ENCODE assay signal across 10 cellular contexts in the genomic region with DNA sequence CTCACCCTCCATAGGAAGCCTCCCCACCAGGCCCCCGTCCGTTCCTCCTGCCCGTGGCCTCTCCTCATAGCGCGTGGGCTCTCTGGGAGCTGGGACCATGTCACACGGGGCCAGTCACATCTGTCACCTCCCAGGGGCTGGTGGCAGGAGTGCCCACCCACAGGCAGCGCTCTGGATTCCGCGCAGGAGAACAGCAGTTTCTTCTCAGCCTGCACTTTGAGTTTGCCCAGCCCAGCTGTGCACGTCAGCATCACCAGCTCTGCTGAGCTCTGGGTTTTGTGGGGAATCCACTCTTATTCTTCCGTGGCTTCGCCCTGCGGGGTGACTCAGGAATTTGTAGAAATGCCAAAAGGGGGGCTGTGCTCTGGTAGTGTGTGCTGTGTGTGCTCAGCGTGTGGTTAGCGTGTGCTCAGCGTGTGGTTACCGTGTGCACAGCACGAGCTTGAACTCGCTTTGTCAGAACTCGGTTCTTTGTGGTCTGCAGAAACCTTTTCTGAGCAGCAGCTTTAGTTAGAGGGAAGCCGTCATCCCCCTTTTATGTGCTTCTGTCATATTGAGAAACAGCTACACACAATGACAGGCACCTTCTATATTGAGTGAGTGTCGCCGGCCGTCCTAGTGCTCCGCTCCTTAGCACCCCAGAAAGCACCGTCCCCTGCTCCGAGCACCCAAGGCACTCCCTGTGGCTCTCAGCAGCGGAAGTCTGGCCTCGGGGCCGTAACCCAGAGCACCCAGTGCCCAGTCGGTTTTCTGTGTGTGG. TPM values are rescaled to one million over a fixed set of nuclear protein-coding genes. Genes with fewer than 3 reads are reported as not detected.
DNase-seq lines count a peak whose midpoint lies in the region.
"Had no signal": no experiment of that assay in that cellular context is flagged by ENCODE, and none has a peak within 500 bp of the region (broad histone marks: within the 10 kb centered on the region; RNA-seq: fewer than 3 reads in every experiment).

No MANE protein-coding gene starts in this region.

- no peak overlapping the region for H3K9ac ChIP-seq in mesenchymal stem cell (ENCODE audit: low read length)

- H2BK5ac ChIP-seq in mesenchymal stem cell (ENCODE audit: low read depth, low read length, poor library complexity, severe bottlenecking), result no peak overlapping the region

- no peak overlapping the region for H2AFZ ChIP-seq in mesenchymal stem cell (ENCODE audit: low read depth, low read length)

- no peak overlapping the region for H2AK5ac ChIP-seq in mesenchymal stem cell (ENCODE audit: low read length, severe bottlenecking)

- no peak overlapping the region for H3K4me2 ChIP-seq in mesenchymal stem cell (ENCODE audit: low read length, poor library complexity, severe bottlenecking)

- peaks cover 49% of the 10 kb centered on the region for H3K79me1 ChIP-seq in mesenchymal stem cell (replicated peaks; ENCODE audit: low read length, poor library complexity, severe bottlenecking)

- H4K91ac ChIP-seq in mesenchymal stem cell (ENCODE audit: low read length), result no peak overlapping the region

- no peak overlapping the region for H3K18ac ChIP-seq in mesenchymal stem cell (ENCODE audit: low read depth in 1 of 2, low read length in 2 of 2)

- WGBS in mesenchymal stem cell, result 95% methylated on average over 31 of the region's 31 CpGs

- H3K27me3 ChIP-seq in mesenchymal stem cell (ENCODE audit: control insufficient read depth in 1 of 2, insufficient read depth in 1 of 2, low read length in 2 of 2), result peaks cover 0 to 7% of the 10 kb centered on the region in 2 experiments

- no peak overlapping the region for H2BK15ac ChIP-seq in mesenchymal stem cell (ENCODE audit: low read depth, poor library complexity, severe bottlenecking)

- H3K23ac ChIP-seq in mesenchymal stem cell (ENCODE audit: low read length in 2 of 2), result no peak overlapping the region

- no peak overlapping the region for H3K14ac ChIP-seq in mesenchymal stem cell (ENCODE audit: low read length in 2 of 2)

- no peak overlapping the region for H2BK120ac ChIP-seq in mesenchymal stem cell (ENCODE audit: low read depth, low read length)

- no peak overlapping the region for H3K4me3 ChIP-seq in mesenchymal stem cell (ENCODE audit: insufficient read depth in 1 of 2, low read depth in 1 of 2, low read length in 2 of 2)

- H2BK12ac ChIP-seq in mesenchymal stem cell (ENCODE audit: low read length in 2 of 2), result no peak overlapping the region

- peaks cover 30% of the 10 kb centered on the region for H3K4me1 ChIP-seq in mesenchymal stem cell (ENCODE audit: control insufficient read depth, insufficient read depth, low read depth, low read length)

- peak; percentile 87 for DNase-seq in activated CD8-positive, alpha-beta memory T cell treated with anti-CD3 and anti-CD28 coated beads for 24 hours
- DNase-seq in effector CD8-positive, alpha-beta T cell (lab: John Stamatoyannopoulos, UW), result peak; percentile 33
- peak; percentile 68 for DNase-seq in stimulated activated CD8-positive, alpha-beta memory T cell treated with anti-CD3 and anti-CD28 coated beads, Interleukin-12 subunit alpha, Interleukin-12 subunit beta, amount 100 ng/mL, for 4 hours (ENCODE audit: low read depth)
- DNase-seq in NCI-H345 (lab: John Stamatoyannopoulos, UW), result no peak
- no peak for DNase-seq in NCI-H146 treated with DMSO at 0.1 percent for 48 hours (lab: John Stamatoyannopoulos, UW; ENCODE audit: unreplicated experiment)
- DNase-seq in midbrain (lab: John Stamatoyannopoulos, UW), result no peak
- DNase-seq in mesenchymal stem cell, result no peak
- DNase-seq: NCI-H2081 treated with DMSO at 0.1 percent for 48 hours, SW 1271 had no signal

- peaks cover 25% of the 10 kb centered on the region for H3K36me3 ChIP-seq in KOPT-K1 (ENCODE audit: insufficient read depth, low read length)
- peaks cover 11 to 45% of the 10 kb centered on the region in 2 experiments for H3K36me3 ChIP-seq in mesenchymal stem cell (ENCODE audit: control insufficient read depth in 1 of 2, insufficient read depth in 2 of 2, low read depth in 1 of 2, low read length in 2 of 2)

- H4K8ac ChIP-seq in mesenchymal stem cell (ENCODE audit: low read length), result no peak overlapping the region

- H3K9me3 ChIP-seq in KOPT-K1 (ENCODE audit: insufficient read depth, low read length, poor library complexity, severe bottlenecking) (no peaks in the 10 kb centered on the region), mesenchymal stem cell (ENCODE audit: control insufficient read depth, low read length) (no peaks in the 10 kb centered on the region)

- no peak overlapping the region for H3K4ac ChIP-seq in mesenchymal stem cell (ENCODE audit: low read depth in 1 of 2, low read length in 2 of 2)

- H3K27ac ChIP-seq in KOPT-K1 (ENCODE audit: low read depth, low read length, poor library complexity, severe bottlenecking), result peak overlapping the region; percentile 93
- H3K27ac ChIP-seq in mesenchymal stem cell (ENCODE audit: low read length, poor library complexity, severe bottlenecking), result no peak overlapping the region

RNA-seq across cellular contexts. Expression of a gene that starts 3.3 kb away (rescaled TPM):
- polyA plus RNA-seq in mesenchymal stem cell (2013, experiment 1 of 2), result 7.7 TPM
- 7.7 TPM for polyA plus RNA-seq in mesenchymal stem cell (2013, experiment 2 of 2)

Comparison
In these comparisons a context has a peak if more than half of its experiments do, and no peak if none do; other contexts are left out.
1. DNase-seq: peak in activated CD8-positive, alpha-beta memory T cell treated with anti-CD3 and anti-CD28 coated beads for 24 hours (single experiment), effector CD8-positive, alpha-beta T cell (single experiment) and stimulated activated CD8-positive, alpha-beta memory T cell treated with anti-CD3 and anti-CD28 coated beads, Interleukin-12 subunit alpha, Interleukin-12 subunit beta, amount 100 ng/mL, for 4 hours (single experiment); none in NCI-H345 (single experiment), NCI-H146 treated with DMSO at 0.1 percent for 48 hours (single experiment), midbrain (single experiment) and mesenchymal stem cell (single experiment).